ENCODE assay signal across 13 cellular contexts in the genomic region with DNA sequence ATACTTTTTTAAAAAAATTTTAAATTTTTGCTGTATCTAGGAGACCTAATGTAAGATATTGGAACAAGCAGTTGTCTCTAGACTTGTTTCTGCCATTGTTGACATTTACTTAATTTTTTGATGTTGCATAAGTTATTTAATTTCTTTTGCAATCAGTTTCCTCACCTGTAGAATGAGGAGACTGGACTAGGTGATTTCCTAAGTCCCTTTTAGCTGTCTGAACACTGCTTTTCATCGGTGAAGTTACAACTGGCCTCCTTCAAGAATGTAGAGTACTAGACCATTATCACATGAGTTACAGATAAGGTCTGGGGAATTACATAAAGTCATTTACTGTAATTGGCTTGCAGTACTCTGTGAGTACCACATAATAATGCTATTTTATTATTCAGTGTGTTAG.
A peak's percentile ranks its signal among the peaks of the same experiment; 100 is the strongest.
DNase-seq lines count a peak whose midpoint lies in the region; ATAC-seq and TF ChIP-seq lines count a peak whose summit lies in the region.
"Had no signal": no experiment of that assay in that cellular context is flagged by ENCODE, and none has a peak within 500 bp of the region (broad histone marks: within the 10 kb centered on the region; RNA-seq: fewer than 3 reads in every experiment).

No MANE protein-coding gene starts in this region.

- no peaks in the 10 kb centered on the region for H3K9me2 ChIP-seq in SU-DHL-6 (replicated peaks; ENCODE audit: insufficient read depth, low read length)

- peak; percentile 6 for ATAC-seq in left ventricle myocardium superior
- ATAC-seq in left lobe of liver: peak; percentile 67
- no peak for ATAC-seq in GM19467 (IDR thresholded peaks at IDR 0.05; ENCODE audit: unreplicated experiment)

- TF ChIP-seq CTCF in left ventricle myocardium inferior (IDR thresholded peaks at IDR 0.05; ENCODE audit: borderline replicate concordance) (no peak), SU-DHL-6 (IDR thresholded peaks at IDR 0.05; ENCODE audit: insufficient read depth, low read length, poor library complexity, severe bottlenecking) (no peak)

- H2AFZ ChIP-seq in SU-DHL-6 (ENCODE audit: low read depth, low read length, severe bottlenecking): no peak overlapping the region

- H3K4me3 ChIP-seq in left ventricle myocardium inferior: no peak overlapping the region
- no peak overlapping the region for H3K4me3 ChIP-seq in SU-DHL-6 (ENCODE audit: insufficient read depth, low read length, poor library complexity, severe bottlenecking)

- no peak overlapping the region for H3K27ac ChIP-seq in left ventricle myocardium inferior (replicated peaks)
- H3K27ac ChIP-seq in SU-DHL-6 (ENCODE audit: low read depth, low read length): peak overlapping the region; percentile 38; the same call in 1 of the 2 replicates

- H3K9me3 ChIP-seq in left ventricle myocardium inferior (replicated peaks) (peaks cover 7% of the 10 kb centered on the region), SU-DHL-6 (ENCODE audit: insufficient read depth, low read length) (no peaks in the 10 kb centered on the region)

- no peaks in the 10 kb centered on the region for H3K27me3 ChIP-seq in left ventricle myocardium inferior (ENCODE audit: low read depth)
- H3K27me3 ChIP-seq in SU-DHL-6 (ENCODE audit: low read length): no peaks in the 10 kb centered on the region

- H3K9ac ChIP-seq in SU-DHL-6 (ENCODE audit: low read length): no peak overlapping the region

- peak overlapping the region; percentile 20 for H3K4me2 ChIP-seq in SU-DHL-6 (ENCODE audit: low read depth, low read length, poor library complexity, severe bottlenecking)

- H4K20me1 ChIP-seq in SU-DHL-6 (ENCODE audit: low read depth, low read length): no peaks in the 10 kb centered on the region

- H3K36me3 ChIP-seq in left ventricle myocardium inferior: no peaks in the 10 kb centered on the region
- H3K36me3 ChIP-seq in SU-DHL-6 (ENCODE audit: low read length): peaks cover 26% of the 10 kb centered on the region

- intact Hi-C loops in left ventricle myocardium superior (cut with micrococcal nuclease): no loop called here
- intact Hi-C loops in left ventricle myocardium inferior (cut with micrococcal nuclease): no loop called here

- H3K4me1 ChIP-seq in left ventricle myocardium inferior: peaks cover 18% of the 10 kb centered on the region

- H3K79me2 ChIP-seq in SU-DHL-6 (ENCODE audit: insufficient read depth, low read length): peaks cover 98% of the 10 kb centered on the region

- DNase-seq in left ventricle myocardium superior: no peak
- DNase-seq in left ventricle myocardium inferior: no peak
- no peak for DNase-seq in left lobe of liver (ENCODE audit: low spot score)
- no peak for DNase-seq in COR-L47 (lab: John Stamatoyannopoulos, UW)
- no peak for DNase-seq in HT-29 (ENCODE audit: low spot score)
- DNase-seq: C1 segment of cervical spinal cord; CD4-positive, alpha-beta T cell; DND-41; GF-D8; HCEC 1CT; HFFc6 had no signal

- peaks cover 25% of the 10 kb centered on the region; the same call in 1 of the 2 replicates for H3F3A ChIP-seq in SU-DHL-6 (ENCODE audit: insufficient read depth)
